In the genomic region with DNA sequence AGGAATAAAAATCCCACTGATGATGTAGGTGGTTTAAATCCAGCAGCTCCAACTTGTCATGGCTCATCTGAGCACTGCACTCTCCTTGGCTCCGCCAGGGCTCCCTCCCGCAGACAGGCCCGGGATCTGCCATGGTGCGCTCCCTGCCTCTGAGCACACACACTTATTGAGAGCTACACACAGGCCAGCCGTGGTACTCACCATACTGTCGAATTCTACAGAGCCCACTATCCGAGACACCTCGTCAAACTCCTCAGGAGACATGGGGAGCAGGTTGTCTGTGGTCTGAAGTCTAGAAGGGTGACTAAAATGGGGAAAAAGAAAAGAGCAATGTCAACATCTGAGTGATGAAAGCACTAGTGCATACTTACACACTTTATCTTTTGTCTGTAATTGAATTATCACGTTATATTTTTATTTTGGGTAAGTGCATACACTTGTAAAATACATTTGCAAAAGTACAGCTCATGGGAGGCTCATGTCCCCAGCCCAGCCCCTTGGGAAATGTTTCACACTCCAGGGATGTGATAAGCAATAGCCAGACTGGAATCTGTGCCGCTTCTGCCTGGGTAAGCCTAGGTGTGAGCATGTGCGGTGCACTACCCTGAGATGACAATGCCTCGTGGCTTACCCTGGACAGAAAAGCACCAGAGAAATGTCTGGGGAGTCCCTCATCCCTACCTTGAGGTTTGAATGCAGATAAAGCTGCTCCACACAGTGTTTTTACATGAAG, we compare ENCODE assay signal across 16 cellular contexts. TPM values are rescaled to one million over a fixed set of nuclear protein-coding genes. Genes with fewer than 3 reads are reported as not detected.
DNase-seq lines count a peak whose midpoint lies in the region; ATAC-seq and TF ChIP-seq lines count a peak whose summit lies in the region.
"Had no signal": no experiment of that assay in that cellular context is flagged by ENCODE, and none has a peak within 500 bp of the region (broad histone marks: within the 10 kb centered on the region; RNA-seq: fewer than 3 reads in every experiment).

No MANE protein-coding gene starts in this region.

- BruUV-seq in A673 (replicated peaks; lab: Mats Ljungman, UMichigan), result no TSS peak

- intact Hi-C loops in Right ventricle myocardium superior (cut with DNase I) (no loop called here), lower lobe of right lung (cut with DNase I) (no loop called here), A673 (cut with micrococcal nuclease; ENCODE audit: unreplicated experiment) (no loop called here), breast epithelium (cut with DNase I; ENCODE audit: low total_unique reads) (no loop called here)

- H3K4me3 ChIP-seq in right atrium auricular region (no peak overlapping the region), adipocyte (ENCODE audit: low read length) (peak overlapping the region; percentile 39), lower lobe of right lung (no peak overlapping the region), A673 (ENCODE audit: low read depth, low read length, poor library complexity, severe bottlenecking) (no peak overlapping the region), breast epithelium (no peak overlapping the region)
- H3K4me3 ChIP-seq: uterus had no signal

- H3K27ac ChIP-seq in right atrium auricular region (peak overlapping the region in 1 of 2 donors; percentile 73), lower lobe of right lung (peak overlapping the region; percentile 21), A673 (ENCODE audit: low read depth, low read length, poor library complexity, severe bottlenecking) (no peak overlapping the region), breast epithelium (peak overlapping the region in 1 of 2 donors; percentile 49)
- H3K27ac ChIP-seq: uterus had no signal

- no peaks in the 10 kb centered on the region for H3K9me3 Mint-ChIP-seq in stimulated activated naive B cell treated with anti-CD40 and anti-IgM and Interleukin-4, amounts not matched to agents 10 μg/mL and 1 μg/mL and 100 μg/mL, for 72 hours
- H3K9me3 Mint-ChIP-seq: IgD-negative memory B cell had no signal

- TF ChIP-seq CTCF in right atrium auricular region (IDR thresholded peaks at IDR 0.05) (no peak), lower lobe of right lung (IDR thresholded peaks at IDR 0.05) (no peak), A673 (conservative IDR thresholded peaks at IDR 0.05; ENCODE audit: low read depth, low read length) (no peak), breast epithelium (IDR thresholded peaks at IDR 0.05) (no peak)

- ATAC-seq in Right ventricle myocardium superior (ENCODE audit: poor library complexity) (peak; percentile 85), lower lobe of right lung (peak; percentile 42 to 48)
- ATAC-seq in stimulated activated naive B cell treated with anti-CD40 and anti-IgM and Interleukin-4, amounts not matched to agents 10 μg/mL and 1 μg/mL and 100 μg/mL, for 72 hours (replicated peaks), result no peak

- H3K4me3 Mint-ChIP-seq in stimulated activated naive B cell treated with anti-CD40 and anti-IgM and Interleukin-4, amounts not matched to agents 10 μg/mL and 1 μg/mL and 100 μg/mL, for 72 hours, result no peak overlapping the region
- H3K4me3 Mint-ChIP-seq: IgD-negative memory B cell had no signal

- H3K9me3 ChIP-seq in right atrium auricular region, result no peaks in the 10 kb centered on the region
- H3K9me3 ChIP-seq in adipocyte (ENCODE audit: control insufficient read depth, low read length), result no peaks in the 10 kb centered on the region
- no peaks in the 10 kb centered on the region for H3K9me3 ChIP-seq in lower lobe of right lung
- no peaks in the 10 kb centered on the region for H3K9me3 ChIP-seq in A673 (ENCODE audit: low read depth, low read length, poor library complexity, severe bottlenecking)
- H3K9me3 ChIP-seq in breast epithelium, result no peaks in the 10 kb centered on the region
- H3K9me3 ChIP-seq: uterus had no signal

- H3K27ac Mint-ChIP-seq in stimulated activated naive B cell treated with anti-CD40 and anti-IgM and Interleukin-4, amounts not matched to agents 10 μg/mL and 1 μg/mL and 100 μg/mL, for 72 hours, result no peak overlapping the region

- H3K4me1 Mint-ChIP-seq in stimulated activated naive B cell treated with anti-CD40 and anti-IgM and Interleukin-4, amounts not matched to agents 10 μg/mL and 1 μg/mL and 100 μg/mL, for 72 hours, result peaks cover 3 to 10% of the 10 kb centered on the region in 2 donors
- H3K4me1 Mint-ChIP-seq: IgD-negative memory B cell had no signal

- DNase-seq in Right ventricle myocardium superior, result peak; percentile 48
- no peak for DNase-seq in right atrium auricular region (ENCODE audit: low spot score)
- DNase-seq in adipocyte (ENCODE audit: low read depth), result no peak
- DNase-seq in lower lobe of right lung, result no peak
- no peak for DNase-seq in stimulated activated naive B cell treated with anti-CD40 and anti-IgM and Interleukin-4, amounts not matched to agents 10 μg/mL and 1 μg/mL and 100 μg/mL, for 72 hours
- DNase-seq in A673 (ENCODE audit: low spot score), result no peak
- DNase-seq in Ammon's horn (ENCODE audit: low spot score), result no peak
- DNase-seq in breast epithelium (ENCODE audit: low spot score in 2 of 2), result no peak
- DNase-seq: activated CD4-positive, alpha-beta T cell treated with anti-CD3 and anti-CD28 coated beads, Interleukin-2, amount 50 U/mL, for 48 hours; DND-41; NCI-H1092 treated with DMSO at 0.1 percent for 48 hours; NCI-H226; stimulated activated CD4-positive, alpha-beta T cell treated with anti-CD3 and anti-CD28 coated beads, Interleukin-1b, Interleukin-23, amount 100 ng/mL, for 48 hours; SW 1271; uterus had no signal

- H3K9ac ChIP-seq in adipocyte (ENCODE audit: low read length), result peak overlapping the region; percentile 57

- H3K36me3 ChIP-seq in right atrium auricular region (peaks cover 77% of the 10 kb centered on the region), adipocyte (ENCODE audit: control insufficient read depth, insufficient read depth, low read length, severe bottlenecking) (peaks cover 100% of the 10 kb centered on the region), lower lobe of right lung (peaks cover 99% of the 10 kb centered on the region), A673 (ENCODE audit: insufficient read depth, low read length, poor library complexity, severe bottlenecking) (peaks cover 83% of the 10 kb centered on the region), breast epithelium (peaks cover 3% of the 10 kb centered on the region)
- H3K36me3 ChIP-seq: uterus had no signal

- POLR2A ChIA-PET in A673 (lab: Charles Lee; ENCODE audit: low non-redundant PET), result no interaction called here

- no peaks in the 10 kb centered on the region for H3K27me3 ChIP-seq in right atrium auricular region
- H3K27me3 ChIP-seq in adipocyte (replicated peaks; ENCODE audit: control insufficient read depth, insufficient read depth, low read length), result no peaks in the 10 kb centered on the region
- no peaks in the 10 kb centered on the region for H3K27me3 ChIP-seq in lower lobe of right lung (ENCODE audit: low read depth)
- H3K27me3 ChIP-seq in A673 (replicated peaks; ENCODE audit: insufficient read depth, low read depth, low read length, poor library complexity), result no peaks in the 10 kb centered on the region
- no peaks in the 10 kb centered on the region for H3K27me3 ChIP-seq in breast epithelium
- H3K27me3 ChIP-seq: uterus had no signal

- TF ChIP-seq POLR2A in breast epithelium (IDR thresholded peaks at IDR 0.05), result no peak

- no peaks in the 10 kb centered on the region for H3K27me3 Mint-ChIP-seq in stimulated activated naive B cell treated with anti-CD40 and anti-IgM and Interleukin-4, amounts not matched to agents 10 μg/mL and 1 μg/mL and 100 μg/mL, for 72 hours
- H3K27me3 Mint-ChIP-seq: IgD-negative memory B cell had no signal

- CTCF ChIA-PET in A673 (lab: Charles Lee), result no interaction called here

- peaks cover 33 to 64% of the 10 kb centered on the region in 2 donors for H3K36me3 Mint-ChIP-seq in stimulated activated naive B cell treated with anti-CD40 and anti-IgM and Interleukin-4, amounts not matched to agents 10 μg/mL and 1 μg/mL and 100 μg/mL, for 72 hours

- H3K4me1 ChIP-seq in right atrium auricular region (peaks cover 0 to 30% of the 10 kb centered on the region in 2 donors), adipocyte (ENCODE audit: control insufficient read depth, insufficient read depth, low read length) (peaks cover 43% of the 10 kb centered on the region), lower lobe of right lung (peaks cover 48% of the 10 kb centered on the region), A673 (ENCODE audit: insufficient read depth, low read length, poor library complexity, severe bottlenecking) (no peaks in the 10 kb centered on the region), breast epithelium (no peaks in the 10 kb centered on the region)
- H3K4me1 ChIP-seq: uterus had no signal

RNA-seq across cellular contexts. Expression of a gene that starts 39.2 kb away (rescaled TPM):
- total RNA-seq in Right ventricle myocardium superior, result 31.5 TPM
- 10 to 100 TPM; 34.8 to 36.6 TPM for total RNA-seq in right atrium auricular region
- total RNA-seq in lower lobe of right lung, result 103 TPM
- 69.5 and 76.5 TPM in 2 replicates for total RNA-seq in A673 (2021)
- total RNA-seq in breast epithelium, result 10 to 100 TPM; 44.2 to 79.6 (median 59.4) TPM

Comparison
In these comparisons a context has a peak if more than half of its experiments do, and no peak if none do; other contexts are left out.
1. ATAC-seq: peak in Right ventricle myocardium superior (single experiment) and lower lobe of right lung (2 of 2); none in stimulated activated naive B cell treated with anti-CD40 and anti-IgM and Interleukin-4, amounts not matched to agents 10 μg/mL and 1 μg/mL and 100 μg/mL, for 72 hours (0 of 2).